8 cellular contexts compared by ENCODE assay signal in the genomic region with DNA sequence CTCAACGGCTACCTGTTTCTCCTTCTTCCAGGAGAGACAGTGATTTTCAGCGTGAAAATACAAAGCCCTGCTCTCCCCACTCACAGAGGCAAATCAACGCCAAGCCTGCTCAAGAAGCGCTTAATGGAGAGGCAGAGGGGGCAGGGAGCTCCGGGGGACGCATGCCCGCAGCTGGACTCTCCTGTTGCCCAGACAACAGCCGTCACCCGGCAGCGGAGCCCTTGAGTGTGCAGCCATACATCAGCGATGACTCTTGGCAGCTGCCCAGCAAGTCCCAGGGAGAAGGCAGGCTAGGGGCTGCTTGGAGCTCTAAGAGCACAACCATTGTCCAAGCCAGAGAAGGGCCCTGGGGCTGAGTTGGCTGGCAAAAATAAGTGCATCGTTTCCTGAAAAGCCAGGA.
A peak's percentile ranks its signal among the peaks of the same experiment; 100 is the strongest.
DNase-seq lines count a peak whose midpoint lies in the region; ATAC-seq and TF ChIP-seq lines count a peak whose summit lies in the region.

No MANE protein-coding gene starts in this region.

- H3K27me3 ChIP-seq in adipocyte (replicated peaks; ENCODE audit: control insufficient read depth, insufficient read depth, low read length) (peaks cover 51% of the 10 kb centered on the region), tibial artery (no peaks in the 10 kb centered on the region)

- no peak overlapping the region for H3K27ac ChIP-seq in tibial artery

- peaks cover 8% of the 10 kb centered on the region for H3K4me1 ChIP-seq in adipocyte (ENCODE audit: control insufficient read depth, insufficient read depth, low read length)
- H3K4me1 ChIP-seq in tibial artery = peaks cover 0 to 8% (median 0%) of the 10 kb centered on the region in 4 donors

- DNase-seq in A172 (ENCODE audit: low spot score) (peak; percentile 58), NCI-H1436 treated with DMSO at 0.1 percent for 48 hours (lab: John Stamatoyannopoulos, UW) (peak; percentile 30), adipocyte (ENCODE audit: low read depth) (peak; percentile 14), left colon (peak; percentile 53 to 77), tibial artery (no peak), iPS-NIHi7 (ENCODE audit: extremely low spot score) (no peak)
- no peak for DNase-seq in activated CD8-positive, alpha-beta T cell treated with anti-CD3 and anti-CD28 coated beads, Interleukin-2, amount 10 ng/mL, durations not matched to agents 7 days and 5 days

- H3K36me3 Mint-ChIP-seq in activated CD8-positive, alpha-beta T cell treated with anti-CD3 and anti-CD28 coated beads, Interleukin-2, amount 10 ng/mL, durations not matched to agents 7 days and 5 days (ENCODE audit: low read depth) = no peaks in the 10 kb centered on the region

- H3K9ac ChIP-seq in adipocyte (ENCODE audit: low read length) = no peak overlapping the region

- H3K36me3 ChIP-seq in adipocyte (ENCODE audit: control insufficient read depth, insufficient read depth, low read length, severe bottlenecking) (no peaks in the 10 kb centered on the region), tibial artery (peaks cover 0 to 8% (median 7%) of the 10 kb centered on the region in 3 donors)

- no peak overlapping the region for H3K4me3 Mint-ChIP-seq in activated CD8-positive, alpha-beta T cell treated with anti-CD3 and anti-CD28 coated beads, Interleukin-2, amount 10 ng/mL, durations not matched to agents 7 days and 5 days

- no peak for TF ChIP-seq CTCF in tibial artery (IDR thresholded peaks at IDR 0.05)

- intact Hi-C loops in left colon (cut with DNase I, micrococcal nuclease) = no loop called here
- intact Hi-C loops in tibial artery (cut with DNase I; ENCODE audit: low total_unique reads) = no loop called here

- no peaks in the 10 kb centered on the region for H3K9me3 Mint-ChIP-seq in activated CD8-positive, alpha-beta T cell treated with anti-CD3 and anti-CD28 coated beads, Interleukin-2, amount 10 ng/mL, durations not matched to agents 7 days and 5 days (ENCODE audit: insufficient read depth)

- POLR2A ChIA-PET in activated CD8-positive, alpha-beta T cell treated with anti-CD3 and anti-CD28 coated beads, Interleukin-2, amount 10 ng/mL, durations not matched to agents 7 days and 5 days (lab: Charles Lee) = no interaction called here

- H3K27me3 Mint-ChIP-seq in activated CD8-positive, alpha-beta T cell treated with anti-CD3 and anti-CD28 coated beads, Interleukin-2, amount 10 ng/mL, durations not matched to agents 7 days and 5 days (ENCODE audit: low read depth) = peaks cover 4% of the 10 kb centered on the region

- CTCF ChIA-PET in activated CD8-positive, alpha-beta T cell treated with anti-CD3 and anti-CD28 coated beads, Interleukin-2, amount 10 ng/mL, durations not matched to agents 7 days and 5 days (lab: Charles Lee) = no interaction called here

- ATAC-seq in left colon (peak; percentile 65), HG03025 (IDR thresholded peaks at IDR 0.05; ENCODE audit: low FRiP score, unreplicated experiment) (no peak)
- no peak for ATAC-seq in activated CD8-positive, alpha-beta T cell treated with anti-CD3 and anti-CD28 coated beads, Interleukin-2, amount 10 ng/mL, durations not matched to agents 7 days and 5 days

- H3K9me3 ChIP-seq in adipocyte (ENCODE audit: control insufficient read depth, low read length) = no peaks in the 10 kb centered on the region
- no peaks in the 10 kb centered on the region for H3K9me3 ChIP-seq in tibial artery

- no peak overlapping the region for H3K27ac Mint-ChIP-seq in activated CD8-positive, alpha-beta T cell treated with anti-CD3 and anti-CD28 coated beads, Interleukin-2, amount 10 ng/mL, durations not matched to agents 7 days and 5 days

- H3K4me3 ChIP-seq in adipocyte (ENCODE audit: low read length) (no peak overlapping the region), tibial artery (no peak overlapping the region)

- H3K4me1 Mint-ChIP-seq in activated CD8-positive, alpha-beta T cell treated with anti-CD3 and anti-CD28 coated beads, Interleukin-2, amount 10 ng/mL, durations not matched to agents 7 days and 5 days (ENCODE audit: low read depth) = no peaks in the 10 kb centered on the region

Comparison
In these comparisons a context has a peak if more than half of its experiments do, and no peak if none do; other contexts are left out.
1. DNase-seq: peak in A172 (single experiment), NCI-H1436 treated with DMSO at 0.1 percent for 48 hours (single experiment), adipocyte (single experiment) and left colon (2 of 2); none in tibial artery (0 of 2), activated CD8-positive, alpha-beta T cell treated with anti-CD3 and anti-CD28 coated beads, Interleukin-2, amount 10 ng/mL, durations not matched to agents 7 days and 5 days (single experiment) and iPS-NIHi7 (single experiment).